23 cellular contexts compared by ENCODE assay signal in genomic region chr12:127903146-127903545, GRCh38.
DNase-seq lines count a peak whose midpoint lies in the region; TF ChIP-seq lines count a peak whose summit lies in the region.
"Had no signal": no experiment of that assay in that cellular context is flagged by ENCODE, and none has a peak within 500 bp of the region (broad histone marks: within the 10 kb centered on the region; RNA-seq: fewer than 3 reads in every experiment).

No MANE protein-coding gene starts in this region.

- DNase-seq in AG10803 (ENCODE audit: low read depth): peak; percentile 86
- peak; percentile 44 for DNase-seq in M059J (ENCODE audit: low read depth)
- peak; percentile 72 for DNase-seq in fibroblast of the aortic adventitia (ENCODE audit: low read depth)
- DNase-seq in non-pigmented ciliary epithelial cell (ENCODE audit: low read depth): peak; percentile 62
- DNase-seq in NCI-H1436 treated with DMSO at 0.1 percent for 48 hours (lab: John Stamatoyannopoulos, UW): no peak
- no peak for DNase-seq in posterior vena cava (ENCODE audit: low spot score)
- DNase-seq in inferior parietal cortex (ENCODE audit: extremely low spot score): no peak
- no peak for DNase-seq in activated CD4-positive, alpha-beta T cell treated with anti-CD3 and anti-CD28 coated beads, Interleukin-2, amount 50 U/mL, for 4 hours
- DNase-seq: activated CD4-positive, alpha-beta memory T cell treated with anti-CD3 and anti-CD28 coated beads, Interleukin-2, amount 10 ng/mL, durations not matched to agents 7 days and 5 days; activated naive CD4-positive, alpha-beta T cell treated with anti-CD3 and anti-CD28 coated beads for 36 hours; activated T-cell treated with anti-CD3 and anti-CD28 coated beads, Interleukin-2, amount 50 U/mL, for 24 hours; aorta; CD8-positive, alpha-beta memory T cell; DMS79 treated with DMSO at 0.1 percent for 48 hours; foreskin keratinocyte; left cardiac atrium; midbrain; NCI-H146; NCI-H2171 treated with DMSO at 0.1 percent for 48 hours; NCI-H69; stimulated activated CD4-positive, alpha-beta T cell treated with anti-CD3 and anti-CD28 coated beads, Interleukin-15, amount 100 ng/mL, for 24 hours; T-helper 17 cell had no signal

- intact Hi-C loops in posterior vena cava (cut with DNase I): no loop called here

- H3K4me3 ChIP-seq in AG10803 (ENCODE audit: low read length): no peak overlapping the region
- no peak overlapping the region for H3K4me3 ChIP-seq in fibroblast of the aortic adventitia (ENCODE audit: low read depth, low read length)
- H3K4me3 ChIP-seq: suprapubic skin had no signal

- TF ChIP-seq CTCF in AG10803 (conservative IDR thresholded peaks at IDR 0.05; ENCODE audit: low read length) (no peak), fibroblast of the aortic adventitia (IDR thresholded peaks at IDR 0.05; ENCODE audit: insufficient read depth, low read length) (no peak)

Comparison
In these comparisons a context has a peak if more than half of its experiments do, and no peak if none do; other contexts are left out.
1. DNase-seq: peak in AG10803 (single experiment), M059J (single experiment), fibroblast of the aortic adventitia (single experiment) and non-pigmented ciliary epithelial cell (single experiment); none in NCI-H1436 treated with DMSO at 0.1 percent for 48 hours (single experiment), posterior vena cava (single experiment), inferior parietal cortex (single experiment) and activated CD4-positive, alpha-beta T cell treated with anti-CD3 and anti-CD28 coated beads, Interleukin-2, amount 50 U/mL, for 4 hours (0 of 2).